ENCODE assay signal across 8 cellular contexts in the genomic region with DNA sequence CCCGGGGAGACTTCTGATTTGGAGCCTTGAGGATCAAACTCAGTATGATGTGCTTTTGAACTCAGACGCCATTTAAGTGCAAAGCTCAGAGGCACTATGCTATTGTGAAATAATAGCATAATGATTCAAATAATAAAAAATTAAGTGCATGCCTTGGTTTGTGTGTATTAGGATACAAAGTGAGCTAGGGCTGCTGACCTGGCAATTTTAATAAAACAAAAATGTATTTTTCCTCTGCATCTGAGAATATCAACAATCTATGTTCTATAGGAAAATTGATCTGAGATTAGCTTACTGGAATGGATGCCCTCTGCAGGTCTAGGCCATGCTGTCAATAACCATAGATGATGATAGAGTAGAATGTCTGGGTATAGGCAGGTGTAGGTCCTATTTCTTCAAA.
"Had no signal": no experiment of that assay in that cellular context is flagged by ENCODE, and none has a peak within 500 bp of the region (broad histone marks: within the 10 kb centered on the region; RNA-seq: fewer than 3 reads in every experiment).

No MANE protein-coding gene starts in this region.

- FAIRE-seq: G401.6, GM12878, GM12891, GM12892, GM18507, GM19239 had no signal

- DNase-seq: GDM1, GF-D8 had no signal

- ATAC-seq: GM12878 had no signal

- H3K4me3 ChIP-seq: GM12878 had no signal
